Comparison of ENCODE assay signal across 25 cellular contexts in genomic region chr22:19401483-19401882, GRCh38.
"Had no signal": no experiment of that assay in that cellular context is flagged by ENCODE, and none has a peak within 500 bp of the region (broad histone marks: within the 10 kb centered on the region; RNA-seq: fewer than 3 reads in every experiment).

No MANE protein-coding gene starts in this region.

- H3K27me3 Mint-ChIP-seq: activated B cell treated with CpG ODN at 0.5 μM for 24 hours; activated CD4-positive, alpha-beta memory T cell treated with anti-CD3 and anti-CD28 coated beads, Interleukin-2, amount 10 ng/mL, durations not matched to agents 7 days and 5 days; activated CD4-positive, alpha-beta T cell treated with anti-CD3 and anti-CD28 coated beads, Interleukin-2, amount 10 ng/mL, durations not matched to agents 7 days and 5 days; activated naive CD8-positive, alpha-beta T cell treated with anti-CD3 and anti-CD28 coated beads, Interleukin-2, amount 50 U/mL, for 24 hours; IgD-negative memory B cell had no signal

- DNase-seq: activated B cell treated with CpG ODN at 0.5 μM for 24 hours; activated CD4-positive, alpha-beta memory T cell treated with anti-CD3 and anti-CD28 coated beads, Interleukin-2, amount 10 ng/mL, durations not matched to agents 7 days and 5 days; activated CD4-positive, alpha-beta T cell treated with anti-CD3 and anti-CD28 coated beads for 1 hour; activated CD4-positive, alpha-beta T cell treated with anti-CD3 and anti-CD28 coated beads, Interleukin-2, amount 10 ng/mL, durations not matched to agents 7 days and 5 days; activated CD8-positive, alpha-beta memory T cell treated with anti-CD3 and anti-CD28 coated beads, Interleukin-2, amount 50 U/mL, for 48 hours; activated effector memory CD4-positive, alpha-beta T cell treated with anti-CD3 and anti-CD28 coated beads, Interleukin-2, amount 50 U/mL, for 16 hours; activated naive CD4-positive, alpha-beta T cell treated with Interleukin-2 at 50 U/mL for 16 hours; activated naive CD8-positive, alpha-beta T cell treated with anti-CD3 and anti-CD28 coated beads, Interleukin-2, amount 50 U/mL, for 24 hours; activated T-cell treated with anti-CD3 and anti-CD28 coated beads, Interleukin-2, amount 50 U/mL, for 1 hour; amniotic stem cell; body of pancreas; central memory CD4-positive, alpha-beta T cell; NCI-H1092; NCI-H1417; NCI-H1694; NCI-H2081; NCI-H446; NCI-H524; Peyer's patch; Right ventricle myocardium superior; SJCRH30; SK-N-SH; T-helper 9 cell had no signal

- H3K27ac Mint-ChIP-seq: activated B cell treated with CpG ODN at 0.5 μM for 24 hours; activated naive CD8-positive, alpha-beta T cell treated with anti-CD3 and anti-CD28 coated beads, Interleukin-2, amount 50 U/mL, for 24 hours had no signal

- H3K4me3 Mint-ChIP-seq: activated B cell treated with CpG ODN at 0.5 μM for 24 hours; activated CD4-positive, alpha-beta memory T cell treated with anti-CD3 and anti-CD28 coated beads, Interleukin-2, amount 10 ng/mL, durations not matched to agents 7 days and 5 days; activated CD4-positive, alpha-beta T cell treated with anti-CD3 and anti-CD28 coated beads, Interleukin-2, amount 10 ng/mL, durations not matched to agents 7 days and 5 days; activated naive CD8-positive, alpha-beta T cell treated with anti-CD3 and anti-CD28 coated beads, Interleukin-2, amount 50 U/mL, for 24 hours; IgD-negative memory B cell had no signal

- H3K9me3 Mint-ChIP-seq: activated B cell treated with CpG ODN at 0.5 μM for 24 hours; activated CD4-positive, alpha-beta memory T cell treated with anti-CD3 and anti-CD28 coated beads, Interleukin-2, amount 10 ng/mL, durations not matched to agents 7 days and 5 days; activated CD4-positive, alpha-beta T cell treated with anti-CD3 and anti-CD28 coated beads, Interleukin-2, amount 10 ng/mL, durations not matched to agents 7 days and 5 days; activated naive CD4-positive, alpha-beta T cell treated with anti-CD3 and anti-CD28 coated beads, Interleukin-2, amount 50 U/mL, for 72 hours; activated naive CD8-positive, alpha-beta T cell treated with anti-CD3 and anti-CD28 coated beads, Interleukin-2, amount 50 U/mL, for 24 hours; IgD-negative memory B cell had no signal
